8 cellular contexts compared by ENCODE assay signal in the genomic region with DNA sequence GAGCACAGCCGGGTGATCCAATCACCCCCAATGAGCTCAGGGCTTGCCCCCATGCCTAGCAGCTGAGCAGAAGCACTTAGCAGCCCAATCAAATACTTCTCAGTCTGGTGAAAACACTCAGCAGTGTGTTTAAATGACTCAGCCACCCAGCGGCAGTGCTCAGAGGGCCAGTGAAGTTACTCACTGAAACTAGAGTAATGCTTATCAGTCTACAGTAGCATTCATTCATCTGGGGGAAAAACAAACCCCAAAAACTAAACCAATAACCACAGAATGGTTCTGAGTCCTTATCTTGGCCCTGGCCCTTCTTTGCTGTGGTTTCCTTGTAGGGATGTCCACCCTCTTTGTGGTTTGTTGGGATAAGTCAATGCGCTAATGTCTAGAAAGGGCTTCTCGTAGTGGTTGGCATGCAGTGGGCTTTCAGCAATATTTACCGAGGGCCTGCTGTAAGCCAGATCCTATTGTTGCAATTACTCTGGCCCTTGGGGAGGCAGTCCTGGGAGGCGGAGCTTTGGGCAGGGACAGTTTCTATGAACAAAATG.
DNase-seq lines count a peak whose midpoint lies in the region; ATAC-seq lines count a peak whose summit lies in the region.

No MANE protein-coding gene starts in this region.

- H3K4me1 ChIP-seq in ACC112 (ENCODE audit: control insufficient read depth, insufficient read depth, low read length, unreplicated experiment), result peaks cover 10% of the 10 kb centered on the region

- DNase-seq in NCI-H226 (peak; percentile 94), foreskin melanocyte (peak; percentile 98), cerebellar cortex (ENCODE audit: low spot score) (no peak), NCI-H446 (lab: John Stamatoyannopoulos, UW) (no peak), cortex of kidney (lab: John Stamatoyannopoulos, UW) (no peak)

- ATAC-seq in GM18502 (IDR thresholded peaks at IDR 0.05; ENCODE audit: poor library complexity, unreplicated experiment) (peak; percentile 98), HG02798 (IDR thresholded peaks at IDR 0.05; ENCODE audit: poor library complexity, unreplicated experiment) (peak; percentile 95)

- no peaks in the 10 kb centered on the region for H3K79me2 ChIP-seq in ACC112 (ENCODE audit: control insufficient read depth, insufficient read depth, low read length, unreplicated experiment)

- H2AFZ ChIP-seq in ACC112 (ENCODE audit: low read length, unreplicated experiment), result peak overlapping the region; percentile 28

- no peaks in the 10 kb centered on the region for H3K36me3 ChIP-seq in ACC112 (ENCODE audit: insufficient read depth, low read length)

- H3K4me3 ChIP-seq in ACC112 (ENCODE audit: low read depth, low read length), result peak overlapping the region; percentile 50

- H3K27me3 ChIP-seq in ACC112 (ENCODE audit: insufficient read depth, low read length), result peaks cover 26% of the 10 kb centered on the region

- peak overlapping the region; percentile 53 for H3K27ac ChIP-seq in ACC112 (ENCODE audit: low read depth, low read length)

Comparison
In these comparisons a context has a peak if more than half of its experiments do, and no peak if none do; other contexts are left out.
1. DNase-seq: peak in NCI-H226 (single experiment) and foreskin melanocyte (single experiment); none in cerebellar cortex (single experiment), NCI-H446 (0 of 2) and cortex of kidney (single experiment).